ENCODE assay signal across 1 cellular context in the genomic region with DNA sequence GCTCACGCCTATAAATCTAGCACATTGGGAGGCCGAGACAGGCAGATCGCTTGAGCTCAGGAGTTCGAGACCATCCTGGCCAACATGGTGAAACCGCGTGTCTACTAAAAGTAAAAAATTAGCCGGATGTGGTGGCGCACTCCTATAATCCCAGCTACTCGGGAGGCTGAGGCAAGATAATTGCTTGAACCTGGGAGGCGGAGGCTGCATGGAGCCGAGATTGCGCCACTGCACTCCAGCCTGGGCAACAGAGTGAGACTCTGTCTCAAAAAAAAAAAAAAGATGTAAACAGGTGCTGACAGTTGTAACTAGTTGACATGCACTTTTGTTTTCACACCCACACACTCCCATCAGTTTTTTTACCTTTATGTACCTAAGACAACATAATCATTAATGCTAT.
TF ChIP-seq lines count a peak whose summit lies in the region.

No MANE protein-coding gene starts in this region.

TF ChIP-seq in K562, 482 proteins besides CTCF, POLR2A, EP300 and RAD21:
- TF ChIP-seq ZNF121 (CRISPR knock-in tag; conservative IDR thresholded peaks at IDR 0.05) (0 out of 2 replicates have a peak, but pooled peaks have one; percentile 29), CEBPB (tag; IDR thresholded peaks at IDR 0.05) (peak; percentile 42; the same call in 1 of the 2 replicates)
- TF ChIP-seq, protein P1, sequence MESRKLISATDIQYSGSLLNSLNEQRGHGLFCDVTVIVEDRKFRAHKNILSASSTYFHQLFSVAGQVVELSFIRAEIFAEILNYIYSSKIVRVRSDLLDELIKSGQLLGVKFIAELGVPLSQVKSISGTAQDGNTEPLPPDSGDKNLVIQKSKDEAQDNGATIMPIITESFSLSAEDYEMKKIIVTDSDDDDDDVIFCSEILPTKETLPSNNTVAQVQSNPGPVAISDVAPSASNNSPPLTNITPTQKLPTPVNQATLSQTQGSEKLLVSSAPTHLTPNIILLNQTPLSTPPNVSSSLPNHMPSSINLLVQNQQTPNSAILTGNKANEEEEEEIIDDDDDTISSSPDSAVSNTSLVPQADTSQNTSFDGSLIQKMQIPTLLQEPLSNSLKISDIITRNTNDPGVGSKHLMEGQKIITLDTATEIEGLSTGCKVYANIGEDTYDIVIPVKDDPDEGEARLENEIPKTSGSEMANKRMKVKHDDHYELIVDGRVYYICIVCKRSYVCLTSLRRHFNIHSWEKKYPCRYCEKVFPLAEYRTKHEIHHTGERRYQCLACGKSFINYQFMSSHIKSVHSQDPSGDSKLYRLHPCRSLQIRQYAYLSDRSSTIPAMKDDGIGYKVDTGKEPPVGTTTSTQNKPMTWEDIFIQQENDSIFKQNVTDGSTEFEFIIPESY (CRISPR knock-in tag; IDR thresholded peaks at IDR 0.05), result peak; percentile 58
TF ChIP-seq in K562: peak in this region for 3; not testable (repeated sequence) for 479.
